30 cellular contexts compared by ENCODE assay signal in the genomic region with DNA sequence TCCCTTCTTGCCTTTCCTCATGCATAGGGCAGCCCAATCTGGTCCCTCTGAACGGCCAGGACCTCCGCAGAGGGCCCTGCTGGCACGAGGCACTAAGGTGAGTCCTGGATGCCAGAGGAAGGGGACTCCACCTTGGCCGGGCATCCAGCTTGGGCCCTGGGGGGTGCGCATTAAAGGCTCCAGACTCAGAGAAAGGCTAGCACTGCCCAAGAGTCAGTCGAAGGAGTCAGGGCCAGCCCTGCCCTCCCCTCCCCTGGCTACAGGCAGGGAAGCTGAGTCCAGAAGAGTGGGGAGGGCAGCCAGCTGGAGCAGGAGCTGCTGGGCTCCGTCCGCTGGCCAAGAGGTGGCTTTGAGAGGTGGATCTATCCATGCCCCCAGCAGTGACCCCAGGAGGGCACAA. TPM values are rescaled to one million over a fixed set of nuclear protein-coding genes. Genes with fewer than 3 reads are reported as not detected.
"Had no signal": no experiment of that assay in that cellular context is flagged by ENCODE, and none has a peak within 500 bp of the region (broad histone marks: within the 10 kb centered on the region; RNA-seq: fewer than 3 reads in every experiment).

No MANE protein-coding gene starts in this region.

- H3K9me3 Mint-ChIP-seq: dendritic cell treated with granulocyte-macrophage colony-stimulating factor and Interleukin-4, amounts not matched to agents 40 ng/mL and 50 ng/mL, for 4 days; endodermal cell; naive thymus-derived CD4-positive, alpha-beta T cell; nephron; stimulated activated memory B cell treated with anti-CD40 and anti-IgM and Interleukin-4, amounts not matched to agents 10 μg/mL and 1 μg/mL and 100 μg/mL, for 72 hours; type B pancreatic cell had no signal

- H3K27me3 ChIP-seq: colonic mucosa, foreskin keratinocyte, gastroesophageal sphincter, heart left ventricle, ovary, spleen, testis, tibial artery had no signal

- H3K36me3 ChIP-seq: ovary had no signal

- DNase-seq: colonic mucosa; mesendoderm; psoas muscle; spleen; stimulated activated CD4-positive, alpha-beta T cell treated with anti-CD3 and anti-CD28 coated beads, Interleukin-4, amount 100 ng/mL, for 4 hours; stimulated activated naive CD8-positive, alpha-beta T cell treated with anti-CD3 and anti-CD28 coated beads, Interleukin-15, Interleukin-2, amounts not matched to agents 100 U/mL and 50 U/mL, for 24 hours had no signal

- H3K9me3 ChIP-seq: colonic mucosa, esophagus muscularis mucosa, gastroesophageal sphincter, heart left ventricle, ovary, psoas muscle, spleen, testis, tibial artery had no signal

- H3K36me3 Mint-ChIP-seq: type B pancreatic cell had no signal

- H3K27me3 Mint-ChIP-seq: naive thymus-derived CD4-positive, alpha-beta T cell; stimulated activated memory B cell treated with anti-CD40 and anti-IgM and Interleukin-4, amounts not matched to agents 10 μg/mL and 1 μg/mL and 100 μg/mL, for 72 hours had no signal

- H3K4me3 Mint-ChIP-seq: dendritic cell treated with granulocyte-macrophage colony-stimulating factor and Interleukin-4, amounts not matched to agents 40 ng/mL and 50 ng/mL, for 4 days; endodermal cell; stimulated activated memory B cell treated with anti-CD40 and anti-IgM and Interleukin-4, amounts not matched to agents 10 μg/mL and 1 μg/mL and 100 μg/mL, for 72 hours had no signal

- H3K27ac ChIP-seq: colonic mucosa, esophagus muscularis mucosa, foreskin keratinocyte, gastroesophageal sphincter, heart left ventricle, ovary, psoas muscle, skin epidermis, spleen, testis, tibial artery had no signal

- H3K4me3 ChIP-seq: colonic mucosa, esophagus muscularis mucosa, gastroesophageal sphincter, ovary, psoas muscle, skin epidermis, testis, tibial artery had no signal

- H3K27ac Mint-ChIP-seq: dendritic cell treated with granulocyte-macrophage colony-stimulating factor and Interleukin-4, amounts not matched to agents 40 ng/mL and 50 ng/mL, for 4 days; endodermal cell; stimulated activated memory B cell treated with anti-CD40 and anti-IgM and Interleukin-4, amounts not matched to agents 10 μg/mL and 1 μg/mL and 100 μg/mL, for 72 hours had no signal

RNA-seq across cellular contexts. Expression of a gene that starts 27.1 kb away (rescaled TPM):
- total RNA-seq: chondrocyte, colonic mucosa, endodermal cell, endothelial cell of umbilical vein, epithelial cell of proximal tubule, fibroblast of lung, foreskin keratinocyte, gastroesophageal sphincter, heart left ventricle, liver, lung microvascular endothelial cell, mucosa of gallbladder, occipital lobe, renal cortical epithelial cell, spleen, urinary bladder had no signal
- polyA plus RNA-seq: endothelial cell of umbilical vein; fibroblast of lung; foreskin keratinocyte; heart left ventricle; liver; naive thymus-derived CD4-positive, alpha-beta T cell; psoas muscle; spleen; urinary bladder had no signal

RNA-seq across cellular contexts. Expression of a gene that starts 27.2 kb away (rescaled TPM):
- polyA plus RNA-seq: naive thymus-derived CD4-positive, alpha-beta T cell had no signal
